ENCODE assay signal across 8 cellular contexts in genomic region chr7:129218514-129219036, GRCh38. TPM values are rescaled to one million over a fixed set of nuclear protein-coding genes. Genes with fewer than 3 reads are reported as not detected.
DNase-seq lines count a peak whose midpoint lies in the region; ATAC-seq lines count a peak whose summit lies in the region.

No MANE protein-coding gene starts in this region.

- DNase-seq in DMS153 treated with DMSO at 0.1 percent for 48 hours (lab: John Stamatoyannopoulos, UW; ENCODE audit: unreplicated experiment) (peak; percentile 57), NCI-H510A treated with DMSO at 0.1 percent for 48 hours (lab: John Stamatoyannopoulos, UW) (peak; percentile 70), cerebellum (ENCODE audit: low spot score) (peak; percentile 84), left kidney (ENCODE audit: low read depth, low spot score) (peak; percentile 94), cortex of kidney (lab: John Stamatoyannopoulos, UW) (no peak)
- peak; percentile 66 for DNase-seq in activated CD4-positive, alpha-beta T cell treated with anti-CD3 and anti-CD28 coated beads for 1 hour
- peak; percentile 79 to 80 for DNase-seq in stimulated activated CD4-positive, alpha-beta T cell treated with anti-CD3 and anti-CD28 coated beads, Interleukin-2, amount 100 ng/mL, for 48 hours

- ATAC-seq in HG03139 (IDR thresholded peaks at IDR 0.05; ENCODE audit: unreplicated experiment): peak; percentile 60

RNA-seq across cellular contexts. Expression of gene AHCYL2, which starts 6.3 kb away (rescaled TPM):
- total RNA-seq in cerebellum: 35.9 TPM

RNA-seq across cellular contexts. Expression of gene SMO, which starts 30.1 kb away (rescaled TPM):
- total RNA-seq in cerebellum: 20.0 TPM
